8 cellular contexts compared by ENCODE assay signal in genomic region chr11:3056296-3057068, GRCh38. TPM values are rescaled to one million over a fixed set of nuclear protein-coding genes. Genes with fewer than 3 reads are reported as not detected.
DNase-seq lines count a peak whose midpoint lies in the region; ATAC-seq, FAIRE-seq and TF ChIP-seq lines count a peak whose summit lies in the region.

No MANE protein-coding gene starts in this region.

- POLR2A ChIA-PET in activated CD8-positive, alpha-beta T cell treated with anti-CD3 and anti-CD28 coated beads for 36 hours (lab: Charles Lee), result interaction anchor here (1.0 to 2.1 kb wide), 7 partner anchors 10 to 755 kb away, joined by 3 to 9 read pairs (median 4); partner anchors contain the start of genes C11orf21 and TSPAN32

- peak overlapping the region; percentile 85 to 100 (median 96) for H3K4me3 ChIP-seq in BLaER1 treated with 17β-estradiol and CSF1 and Interleukin-3, amounts not matched to agents 10 nM and 100 nM
- peak overlapping the region; percentile 95 to 99 (median 97) for H3K4me3 ChIP-seq in esophagus muscularis mucosa
- peak overlapping the region; percentile 69 to 91 (median 76) for H3K4me3 ChIP-seq in pancreas

- peaks cover 13 to 25% (median 16%) of the 10 kb centered on the region in 11 experiments; a peak in 15 of 22 replicates for H3K36me3 ChIP-seq in BLaER1 treated with 17β-estradiol and CSF1 and Interleukin-3, amounts not matched to agents 10 nM and 100 nM
- H3K36me3 ChIP-seq in esophagus muscularis mucosa (peaks cover 0 to 20% (median 13%) of the 10 kb centered on the region in 4 donors), pancreas (no peaks in the 10 kb centered on the region)

- no peak for TF ChIP-seq POLR2A in esophagus muscularis mucosa (IDR thresholded peaks at IDR 0.05; ENCODE audit: low read depth)

- intact Hi-C loops in activated CD8-positive, alpha-beta T cell treated with anti-CD3 and anti-CD28 coated beads for 36 hours (cut with micrococcal nuclease), result no loop called here
- intact Hi-C loops in esophagus muscularis mucosa (cut with DNase I) (no loop called here), pancreas (cut with DNase I) (no loop called here)

- H3K9ac ChIP-seq in BLaER1 treated with 17β-estradiol and CSF1 and Interleukin-3, amounts not matched to agents 10 nM and 100 nM, result peak overlapping the region; percentile 87 to 97 (median 92)

- peak; percentile 70 for DNase-seq in activated CD8-positive, alpha-beta T cell treated with anti-CD3 and anti-CD28 coated beads for 36 hours
- DNase-seq in esophagus muscularis mucosa (ENCODE audit: extremely low spot score), result no peak
- peak in 3 of 6 donors; percentile 44 to 83 (median 64) for DNase-seq in pancreas
- no peak for DNase-seq in A172 (ENCODE audit: low spot score)

- FAIRE-seq in pancreas (lab: Jason Lieb, UNC), result no peak

- H3K4me1 Mint-ChIP-seq in activated CD8-positive, alpha-beta T cell treated with anti-CD3 and anti-CD28 coated beads for 36 hours (ENCODE audit: low read depth), result peaks cover 40% of the 10 kb centered on the region

- peaks cover 52 to 66% (median 56%) of the 10 kb centered on the region in 10 experiments for H3K4me1 ChIP-seq in BLaER1 treated with 17β-estradiol and CSF1 and Interleukin-3, amounts not matched to agents 10 nM and 100 nM
- peaks cover 32 to 61% (median 58%) of the 10 kb centered on the region in 4 donors for H3K4me1 ChIP-seq in esophagus muscularis mucosa
- peaks cover 0 to 12% (median 0%) of the 10 kb centered on the region in 3 donors for H3K4me1 ChIP-seq in pancreas

- H3K9me3 Mint-ChIP-seq in activated CD8-positive, alpha-beta T cell treated with anti-CD3 and anti-CD28 coated beads for 36 hours, result no peaks in the 10 kb centered on the region

- H4K20me1 ChIP-seq in BLaER1 treated with 17β-estradiol and CSF1 and Interleukin-3, amounts not matched to agents 10 nM and 100 nM, result peaks cover 30 to 55% (median 48%) of the 10 kb centered on the region in 11 experiments; a peak in 21 of 22 replicates

- H3K4me2 ChIP-seq in BLaER1 treated with 17β-estradiol and CSF1 and Interleukin-3, amounts not matched to agents 10 nM and 100 nM, result peak overlapping the region; percentile 81 to 98 (median 94)

- ATAC-seq in HG03135 (IDR thresholded peaks at IDR 0.05; ENCODE audit: unreplicated experiment) (peak; percentile 7), pancreas (peak; percentile 27 to 45 (median 28)), HG03378 (IDR thresholded peaks at IDR 0.05; ENCODE audit: unreplicated experiment) (no peak), HG03159 (IDR thresholded peaks at IDR 0.05; ENCODE audit: unreplicated experiment) (no peak)
- ATAC-seq in activated CD8-positive, alpha-beta T cell treated with anti-CD3 and anti-CD28 coated beads for 36 hours, result no peak

- H3K36me3 Mint-ChIP-seq in activated CD8-positive, alpha-beta T cell treated with anti-CD3 and anti-CD28 coated beads for 36 hours (ENCODE audit: low read depth), result peaks cover 20% of the 10 kb centered on the region

- TF ChIP-seq CTCF in activated CD8-positive, alpha-beta T cell treated with anti-CD3 and anti-CD28 coated beads for 36 hours (IDR thresholded peaks at IDR 0.05), result no peak
- TF ChIP-seq CTCF in esophagus muscularis mucosa (IDR thresholded peaks at IDR 0.05), result no peak
- TF ChIP-seq CTCF in pancreas (IDR thresholded peaks at IDR 0.05), result no peak

- no peaks in the 10 kb centered on the region for H3K27me3 ChIP-seq in BLaER1 treated with 17β-estradiol and CSF1 and Interleukin-3, amounts not matched to agents 10 nM and 100 nM
- no peaks in the 10 kb centered on the region for H3K27me3 ChIP-seq in esophagus muscularis mucosa
- no peaks in the 10 kb centered on the region for H3K27me3 ChIP-seq in pancreas

- peak overlapping the region; percentile 87 to 97 (median 93) for H3K27ac ChIP-seq in BLaER1 treated with 17β-estradiol and CSF1 and Interleukin-3, amounts not matched to agents 10 nM and 100 nM
- H3K27ac ChIP-seq in esophagus muscularis mucosa (replicated peaks in 1 of 4) (peak overlapping the region; percentile 82 to 95 (median 90)), pancreas (peak overlapping the region in 3 of 4 donors; percentile 28 to 64 (median 46))

- H3K27me3 Mint-ChIP-seq in activated CD8-positive, alpha-beta T cell treated with anti-CD3 and anti-CD28 coated beads for 36 hours, result peaks cover 1% of the 10 kb centered on the region

- TF ChIP-seq EP300 in esophagus muscularis mucosa (IDR thresholded peaks at IDR 0.05), result no peak

- no peaks in the 10 kb centered on the region for H3K9me3 ChIP-seq in BLaER1 treated with 17β-estradiol and CSF1 and Interleukin-3, amounts not matched to agents 10 nM and 100 nM (replicated peaks in 1 of 11)
- H3K9me3 ChIP-seq in esophagus muscularis mucosa (no peaks in the 10 kb centered on the region), pancreas (no peaks in the 10 kb centered on the region)

- CTCF ChIA-PET in activated CD8-positive, alpha-beta T cell treated with anti-CD3 and anti-CD28 coated beads for 36 hours (lab: Charles Lee), result interaction anchor here (0.9 to 2.0 kb wide), 4 partner anchors 18 to 66 kb away, joined by 3 to 11 read pairs (median 4); no protein-coding TSS in a partner anchor

- peak overlapping the region; percentile 90 for H3K27ac Mint-ChIP-seq in activated CD8-positive, alpha-beta T cell treated with anti-CD3 and anti-CD28 coated beads for 36 hours

- peak overlapping the region; percentile 91 for H3K4me3 Mint-ChIP-seq in activated CD8-positive, alpha-beta T cell treated with anti-CD3 and anti-CD28 coated beads for 36 hours

- 5% methylated on average over 7 of the region's 29 CpGs for WGBS in esophagus muscularis mucosa
- WGBS in pancreas, 2 donors, result 2 to 3% methylated on average over 29 of the region's 29 CpGs

RNA-seq across cellular contexts. Expression of gene CARS1, which starts 0.7 kb away (rescaled TPM):
- total RNA-seq in activated CD8-positive, alpha-beta T cell treated with anti-CD3 and anti-CD28 coated beads for 36 hours, result 10 to 100 TPM; 82.7 to 88.2 TPM
- total RNA-seq in esophagus muscularis mucosa (10 to 100 TPM; 30.3 to 35.6 (median 34.9) TPM), pancreas (10 to 100 TPM; 14.8 to 65.0 (median 19.8) TPM)
- 10 to 100 TPM; 16.7 to 26.0 TPM for polyA plus RNA-seq in pancreas
- total RNA-seq in A172 (2014; rRNA removed; shearing (Covaris generic)), result 57.2 and 60.4 TPM in 2 replicates

Comparison
In these comparisons a context has a peak if more than half of its experiments do, and no peak if none do; other contexts are left out.
1. ATAC-seq: peak in HG03135 (single experiment) and pancreas (4 of 4); none in activated CD8-positive, alpha-beta T cell treated with anti-CD3 and anti-CD28 coated beads for 36 hours (single experiment), HG03378 (single experiment) and HG03159 (single experiment).
2. Peak in every context shown above with its lines, with median percentiles within 50 percentile points of each other: H3K27ac ChIP-seq and H3K4me3 ChIP-seq.